22 cellular contexts compared by ENCODE assay signal in the genomic region with DNA sequence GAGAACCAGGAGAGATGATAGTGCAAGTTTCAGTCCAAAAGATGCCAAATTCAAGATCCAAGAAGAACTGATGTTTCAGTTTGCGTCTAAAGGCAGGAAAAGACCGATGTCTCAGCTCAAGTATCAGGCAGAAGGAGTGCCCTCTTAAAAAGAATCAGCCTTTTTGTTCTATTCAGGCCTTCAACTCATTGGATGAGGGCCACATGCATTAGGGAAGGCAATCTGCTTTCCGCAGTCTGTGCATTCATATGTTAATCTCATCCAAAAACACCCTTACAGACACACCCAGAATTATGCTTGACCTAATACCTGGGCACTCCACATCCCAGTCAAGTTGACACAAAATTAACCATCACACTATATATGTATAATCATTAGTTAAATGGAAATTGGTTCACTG. TPM values are rescaled to one million over a fixed set of nuclear protein-coding genes. Genes with fewer than 3 reads are reported as not detected.
A peak's percentile ranks its signal among the peaks of the same experiment; 100 is the strongest.
DNase-seq lines count a peak whose midpoint lies in the region; ATAC-seq, FAIRE-seq and TF ChIP-seq lines count a peak whose summit lies in the region.
"Had no signal": no experiment of that assay in that cellular context is flagged by ENCODE, and none has a peak within 500 bp of the region (broad histone marks: within the 10 kb centered on the region; RNA-seq: fewer than 3 reads in every experiment).

No MANE protein-coding gene starts in this region.

- H3K36me3 ChIP-seq in DND-41 (ENCODE audit: insufficient read depth, low read length): no peaks in the 10 kb centered on the region
- H3K36me3 ChIP-seq in astrocyte (ENCODE audit: insufficient read depth, low read length): no peaks in the 10 kb centered on the region
- H3K36me3 ChIP-seq: BLaER1 had no signal

- TF ChIP-seq CTCF in DND-41 (IDR thresholded peaks at IDR 0.05; ENCODE audit: borderline replicate concordance, extremely low read depth, low read length, poor library complexity, severe bottlenecking) (no peak), astrocyte (IDR thresholded peaks at IDR 0.05; ENCODE audit: insufficient read depth, low read depth, low read length) (no peak), nephron progenitor cell (IDR thresholded peaks at IDR 0.05) (no peak), D721Med (IDR thresholded peaks at IDR 0.05; ENCODE audit: insufficient read depth, missing control alignments) (no peak)

- peaks cover 4% of the 10 kb centered on the region for H3K27me3 Mint-ChIP-seq in astrocyte (ENCODE audit: low read depth, unreplicated experiment)
- H3K27me3 Mint-ChIP-seq in nephron progenitor cell (ENCODE audit: low read depth, poor library complexity): peaks cover 6% of the 10 kb centered on the region

- FAIRE-seq in astrocyte (lab: Jason Lieb, UNC) (no peak), D721Med (lab: Jason Lieb, UNC) (no peak)
- FAIRE-seq: H54 had no signal

- DNase-seq in DND-41: no peak
- DNase-seq in NCI-H446 (lab: John Stamatoyannopoulos, UW): peak; percentile 7 to 23
- DNase-seq in astrocyte (ENCODE audit: low read depth): no peak
- no peak for DNase-seq in nephron progenitor cell
- DNase-seq in D721Med (ENCODE audit: insufficient read length, low spot score): no peak
- no peak for DNase-seq in COLO829 (ENCODE audit: low spot score)
- no peak for DNase-seq in NCI-H146 treated with DMSO at 0.1 percent for 48 hours (lab: John Stamatoyannopoulos, UW; ENCODE audit: unreplicated experiment)
- DNase-seq: Calu3; CD4-positive, alpha-beta memory T cell; GDM1; HFFc6; MM.1S; NCI-H1048; NCI-H1417 treated with DMSO at 0.1 percent for 48 hours; NCI-H187 treated with DMSO at 0.1 percent for 48 hours; NCI-H2107; NCI-H2227 treated with DMSO at 0.1 percent for 48 hours; NCI-H526; Right ventricle myocardium superior; SW 1271 had no signal

- H3K79me2 ChIP-seq in DND-41 (ENCODE audit: insufficient read depth, low read length) (no peaks in the 10 kb centered on the region), astrocyte (ENCODE audit: insufficient read depth, low read length) (no peaks in the 10 kb centered on the region)

- no peaks in the 10 kb centered on the region for H3K9me3 Mint-ChIP-seq in astrocyte (ENCODE audit: unreplicated experiment)
- H3K9me3 Mint-ChIP-seq in nephron progenitor cell: peaks cover 8% of the 10 kb centered on the region
- H3K9me3 Mint-ChIP-seq: CD4-positive, alpha-beta memory T cell; HFFc6 had no signal

- H3K27ac ChIP-seq in DND-41 (ENCODE audit: low read length) (no peak overlapping the region), astrocyte (ENCODE audit: low read depth, low read length) (no peak overlapping the region)
- H3K27ac ChIP-seq: BLaER1 had no signal

- no peaks in the 10 kb centered on the region for H4K20me1 ChIP-seq in DND-41 (ENCODE audit: insufficient read depth, low read length)
- H4K20me1 ChIP-seq in astrocyte (ENCODE audit: insufficient read depth, low read length): no peaks in the 10 kb centered on the region
- H4K20me1 ChIP-seq: BLaER1 had no signal

- H3K4me1 Mint-ChIP-seq in astrocyte (ENCODE audit: low read depth, unreplicated experiment) (peaks cover 11% of the 10 kb centered on the region), nephron progenitor cell (peaks cover 34% of the 10 kb centered on the region)
- H3K4me1 Mint-ChIP-seq: CD4-positive, alpha-beta memory T cell had no signal

- no peak overlapping the region for H3K4me3 Mint-ChIP-seq in astrocyte (ENCODE audit: unreplicated experiment)
- no peak overlapping the region for H3K4me3 Mint-ChIP-seq in nephron progenitor cell
- H3K4me3 Mint-ChIP-seq: CD4-positive, alpha-beta memory T cell; HFFc6 had no signal

- no peak overlapping the region for H3K27ac Mint-ChIP-seq in astrocyte (ENCODE audit: unreplicated experiment)
- peak overlapping the region; percentile 91 for H3K27ac Mint-ChIP-seq in nephron progenitor cell
- H3K27ac Mint-ChIP-seq: HFFc6 had no signal

- no peak overlapping the region for H3K4me2 ChIP-seq in DND-41 (ENCODE audit: insufficient read depth, low read length)
- H3K4me2 ChIP-seq in astrocyte (ENCODE audit: low read length): no peak overlapping the region
- H3K4me2 ChIP-seq: BLaER1 had no signal

- 0 out of 2 replicates have a peak overlapping the region, but pooled peaks have one; percentile 39 for H2AFZ ChIP-seq in DND-41 (ENCODE audit: low read depth, low read length)
- peak overlapping the region; percentile 41 for H2AFZ ChIP-seq in astrocyte (ENCODE audit: low read depth, low read length)

- H3K4me3 ChIP-seq in DND-41 (ENCODE audit: low read depth in 1 of 2, low read length in 2 of 2) (no peak overlapping the region), astrocyte (ENCODE audit: insufficient read depth, low read depth, low read length) (no peak overlapping the region)
- H3K4me3 ChIP-seq: BLaER1 had no signal

- H3K27me3 ChIP-seq in DND-41 (ENCODE audit: insufficient read depth, low read length, poor library complexity) (no peaks in the 10 kb centered on the region), astrocyte (ENCODE audit: insufficient read depth, low read length) (peaks cover 2% of the 10 kb centered on the region)
- H3K27me3 ChIP-seq: BLaER1 had no signal

- H3K36me3 Mint-ChIP-seq in astrocyte (ENCODE audit: low read depth, unreplicated experiment) (no peaks in the 10 kb centered on the region), nephron progenitor cell (ENCODE audit: low read depth) (no peaks in the 10 kb centered on the region)
- H3K36me3 Mint-ChIP-seq: CD4-positive, alpha-beta memory T cell had no signal

- no peak for ATAC-seq in DND-41 (ENCODE audit: insufficient read depth, low read depth)

- H3K9me3 ChIP-seq in DND-41 (ENCODE audit: insufficient read depth, low read length, severe bottlenecking) (no peaks in the 10 kb centered on the region), astrocyte (ENCODE audit: insufficient read depth, low read depth, low read length) (no peaks in the 10 kb centered on the region)
- H3K9me3 ChIP-seq: BLaER1 had no signal

- no peaks in the 10 kb centered on the region for H3K4me1 ChIP-seq in DND-41 (ENCODE audit: insufficient read depth, low read length)
- H3K4me1 ChIP-seq in astrocyte (ENCODE audit: insufficient read depth, low read length): no peaks in the 10 kb centered on the region
- H3K4me1 ChIP-seq: BLaER1 had no signal

- H3K9ac ChIP-seq in DND-41 (ENCODE audit: low read depth, low read length): no peak overlapping the region
- no peak overlapping the region for H3K9ac ChIP-seq in astrocyte (ENCODE audit: low read length)
- H3K9ac ChIP-seq: BLaER1 had no signal

RNA-seq across cellular contexts. Expression of a gene that starts 45.2 kb away (rescaled TPM):
- 25.2 and 27.5 TPM in 2 replicates for total RNA-seq in astrocyte

RNA-seq across cellular contexts. Expression of a gene that starts 45.4 kb away (rescaled TPM):
- 18.8 and 21.9 TPM in 2 replicates for total RNA-seq in astrocyte

Comparison
In these comparisons a context has a peak if more than half of its experiments do, and no peak if none do; other contexts are left out.
1. DNase-seq: peak in NCI-H446 (2 of 2); none in DND-41 (single experiment), astrocyte (single experiment), nephron progenitor cell (single experiment), D721Med (single experiment), COLO829 (single experiment) and NCI-H146 treated with DMSO at 0.1 percent for 48 hours (single experiment).